8 cellular contexts compared by ENCODE assay signal in the genomic region with DNA sequence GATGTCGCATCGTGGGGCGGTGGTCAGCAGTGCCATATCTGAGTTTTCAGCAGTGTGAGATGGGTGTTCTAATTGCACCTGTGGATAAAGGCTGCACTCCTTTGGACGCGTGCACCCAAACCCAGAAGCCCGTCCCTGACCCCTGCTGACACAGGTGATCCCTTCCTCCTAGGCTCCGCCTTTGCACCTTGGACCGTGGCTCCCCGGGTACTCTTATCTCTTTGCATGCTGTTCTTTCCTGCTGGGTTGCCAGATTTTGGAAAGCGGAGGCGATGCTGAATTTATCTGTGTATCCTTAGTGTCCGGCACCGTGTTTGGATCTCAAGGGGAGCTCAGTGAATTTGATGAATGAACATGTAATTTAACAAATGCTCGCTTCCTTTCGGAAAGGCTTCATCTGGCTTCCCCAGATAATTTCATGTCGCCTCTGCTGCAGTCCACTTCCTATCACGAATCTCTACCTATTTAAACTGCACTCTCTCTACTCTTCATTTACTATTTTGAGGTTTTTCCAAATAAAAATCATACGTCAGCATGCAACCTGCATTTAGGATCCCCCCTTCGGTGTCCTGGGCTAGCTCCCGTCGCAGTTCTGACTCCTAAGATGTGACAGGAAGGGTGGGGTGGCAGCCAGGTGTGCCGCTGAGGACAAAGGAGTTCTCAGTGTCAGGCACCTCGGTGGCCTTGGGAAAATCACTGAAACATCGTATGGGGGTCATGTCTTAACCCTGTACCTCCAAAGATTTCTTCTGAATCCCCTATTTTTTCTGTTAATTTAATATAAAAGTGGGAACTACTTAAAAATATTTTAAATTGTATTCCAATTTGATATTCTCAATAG. TPM values are rescaled to one million over a fixed set of nuclear protein-coding genes. Genes with fewer than 3 reads are reported as not detected.
DNase-seq lines count a peak whose midpoint lies in the region; ATAC-seq and TF ChIP-seq lines count a peak whose summit lies in the region.

No MANE protein-coding gene starts in this region.

- H3K4me1 ChIP-seq in left ventricle myocardium inferior (peaks cover 28% of the 10 kb centered on the region), rectal smooth muscle tissue (ENCODE audit: control insufficient read depth, insufficient read depth, low read length) (no peaks in the 10 kb centered on the region)

- H3K36me3 ChIP-seq in left ventricle myocardium inferior = no peaks in the 10 kb centered on the region
- H3K36me3 ChIP-seq in rectal smooth muscle tissue (ENCODE audit: control insufficient read depth, insufficient read depth, low read length) = no peaks in the 10 kb centered on the region

- H3K4me3 ChIP-seq in AG09309 (ENCODE audit: control insufficient read depth, low read depth, low read length) = peak overlapping the region; percentile 75
- peak overlapping the region; percentile 83 for H3K4me3 ChIP-seq in left ventricle myocardium inferior
- peak overlapping the region; percentile 87 for H3K4me3 ChIP-seq in rectal smooth muscle tissue (ENCODE audit: low read length)

- H3K9ac ChIP-seq in rectal smooth muscle tissue (ENCODE audit: low read length) = peak overlapping the region; percentile 35

- DNase-seq in AG09309 (ENCODE audit: low read depth) = no peak
- peak; percentile 11 for DNase-seq in NCI-H1048 (lab: John Stamatoyannopoulos, UW)
- DNase-seq in activated effector memory CD4-positive, alpha-beta T cell treated with Interleukin-2 at 50 U/mL for 16 hours = peak; percentile 13
- no peak for DNase-seq in left ventricle myocardium inferior
- no peak for DNase-seq in occipital lobe (lab: John Stamatoyannopoulos, UW)
- DNase-seq in NOMO-1 treated with DMSO at 0.1 percent for 48 hours (lab: John Stamatoyannopoulos, UW; ENCODE audit: unreplicated experiment) = no peak

- intact Hi-C loops in left ventricle myocardium inferior (cut with micrococcal nuclease) = loop anchor here (2.0 to 5.0 kb wide), 2 partner anchors 105 to 401 kb away; no protein-coding TSS in a partner anchor

- TF ChIP-seq CTCF in AG09309 (IDR thresholded peaks at IDR 0.05; ENCODE audit: control insufficient read depth, insufficient read depth, low read depth, low read length, missing control alignments) = no peak
- TF ChIP-seq CTCF in left ventricle myocardium inferior (IDR thresholded peaks at IDR 0.05; ENCODE audit: borderline replicate concordance) = no peak

- H3K27ac ChIP-seq in left ventricle myocardium inferior (replicated peaks) (peak overlapping the region; percentile 90), rectal smooth muscle tissue (ENCODE audit: low read depth, low read length) (peak overlapping the region; percentile 81)

- H3K27me3 ChIP-seq in left ventricle myocardium inferior (ENCODE audit: low read depth) (peaks cover 33% of the 10 kb centered on the region), rectal smooth muscle tissue (ENCODE audit: control insufficient read depth, insufficient read depth, low read length) (no peaks in the 10 kb centered on the region)

- peak; percentile 20 for ATAC-seq in GM19023 (IDR thresholded peaks at IDR 0.05; ENCODE audit: unreplicated experiment)

- H3K9me3 ChIP-seq in left ventricle myocardium inferior (replicated peaks) = no peaks in the 10 kb centered on the region

RNA-seq across cellular contexts. Expression of a gene that starts 0.8 kb away (rescaled TPM):
- total RNA-seq in left ventricle myocardium inferior (53.9 TPM), occipital lobe (1.4 TPM)

RNA-seq across cellular contexts. Expression of a gene that starts 53.8 kb away (rescaled TPM):
- total RNA-seq in left ventricle myocardium inferior = 2.0 TPM
- total RNA-seq in occipital lobe = 65.7 TPM

Comparison
In these comparisons a context has a peak if more than half of its experiments do, and no peak if none do; other contexts are left out.
1. DNase-seq: peak in NCI-H1048 (single experiment) and activated effector memory CD4-positive, alpha-beta T cell treated with Interleukin-2 at 50 U/mL for 16 hours (single experiment); none in AG09309 (single experiment), left ventricle myocardium inferior (single experiment), occipital lobe (single experiment) and NOMO-1 treated with DMSO at 0.1 percent for 48 hours (single experiment).
2. RNA of a gene that starts 0.8 kb away (total RNA-seq): 53.9 TPM in left ventricle myocardium inferior (single experiment); 1.4 TPM in occipital lobe (single experiment); every median in the first group is over 10 times any median in the second.
3. RNA of a gene that starts 53.8 kb away (total RNA-seq): 65.7 TPM in occipital lobe (single experiment); 2.0 TPM in left ventricle myocardium inferior (single experiment); every median in the first group is over 10 times any median in the second.
4. Peak in every context shown above with its lines, with median percentiles within 50 percentile points of each other: H3K4me3 ChIP-seq.